Comparison of ENCODE assay signal across 10 cellular contexts in the genomic region with DNA sequence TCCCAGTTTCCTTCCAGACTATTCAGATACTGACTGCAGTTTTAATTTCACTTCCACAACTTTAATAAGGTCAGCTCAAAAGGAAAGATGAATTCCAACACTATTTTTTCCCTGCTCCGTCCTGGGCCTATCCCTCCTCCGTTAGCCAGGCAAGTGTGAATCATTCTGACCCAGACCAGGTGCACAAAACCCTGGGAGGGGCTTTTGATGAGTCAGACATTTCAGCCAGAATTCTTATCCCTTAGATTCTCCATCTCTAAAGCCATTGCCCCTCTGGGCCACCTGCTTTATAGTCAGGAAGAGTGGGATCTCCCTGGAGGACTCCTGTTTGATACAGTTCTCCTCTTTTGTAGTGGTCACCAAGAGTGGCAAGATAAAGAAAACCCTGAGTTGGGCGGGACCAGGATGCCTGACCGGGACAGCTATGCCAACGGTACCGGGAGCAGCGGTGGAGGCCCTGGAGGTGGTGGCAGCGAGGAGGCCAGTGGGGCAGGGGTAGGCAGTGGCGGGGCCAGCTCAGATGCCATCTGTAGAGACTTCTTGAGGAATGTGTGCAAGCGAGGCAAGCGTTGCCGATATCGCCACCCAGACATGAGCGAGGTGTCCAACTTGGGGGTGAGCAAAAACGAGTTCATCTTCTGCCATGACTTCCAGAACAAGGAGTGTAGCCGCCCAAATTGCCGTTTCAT. TPM values are rescaled to one million over a fixed set of nuclear protein-coding genes. Genes with fewer than 3 reads are reported as not detected.
DNase-seq lines count a peak whose midpoint lies in the region; ATAC-seq and TF ChIP-seq lines count a peak whose summit lies in the region.
"Had no signal": no experiment of that assay in that cellular context is flagged by ENCODE, and none has a peak within 500 bp of the region (broad histone marks: within the 10 kb centered on the region; RNA-seq: fewer than 3 reads in every experiment).

No MANE protein-coding gene starts in this region.

- no peak overlapping the region for H3K4me3 Mint-ChIP-seq in activated T-helper 1 cell treated with anti-CD3 and anti-CD28 coated beads, Interleukin-12 subunit alpha, Interleukin-12 subunit beta, Interleukin-2, Interleukin-4 antibody, amounts not matched to agents 30 ng/mL and 10 ng/mL and 1 ng/mL, durations not matched to agents 14 hours and 24 hours and 36 hours

- no peaks in the 10 kb centered on the region for H3K9me3 Mint-ChIP-seq in activated T-helper 1 cell treated with anti-CD3 and anti-CD28 coated beads, Interleukin-12 subunit alpha, Interleukin-12 subunit beta, Interleukin-2, Interleukin-4 antibody, amounts not matched to agents 30 ng/mL and 10 ng/mL and 1 ng/mL, durations not matched to agents 14 hours and 24 hours and 36 hours

- H3K4me1 Mint-ChIP-seq in activated T-helper 1 cell treated with anti-CD3 and anti-CD28 coated beads, Interleukin-12 subunit alpha, Interleukin-12 subunit beta, Interleukin-2, Interleukin-4 antibody, amounts not matched to agents 30 ng/mL and 10 ng/mL and 1 ng/mL, durations not matched to agents 14 hours and 24 hours and 36 hours (ENCODE audit: low read depth), result peaks cover 40% of the 10 kb centered on the region

- no peaks in the 10 kb centered on the region for H3K27me3 Mint-ChIP-seq in activated T-helper 1 cell treated with anti-CD3 and anti-CD28 coated beads, Interleukin-12 subunit alpha, Interleukin-12 subunit beta, Interleukin-2, Interleukin-4 antibody, amounts not matched to agents 30 ng/mL and 10 ng/mL and 1 ng/mL, durations not matched to agents 14 hours and 24 hours and 36 hours (ENCODE audit: insufficient read depth)
- H3K27me3 Mint-ChIP-seq: B cell had no signal

- no peaks in the 10 kb centered on the region for H3K27me3 ChIP-seq in cardiac muscle cell
- H3K27me3 ChIP-seq in breast epithelium, result no peaks in the 10 kb centered on the region
- H3K27me3 ChIP-seq in muscle layer of duodenum (ENCODE audit: low read depth, low read length), result no peaks in the 10 kb centered on the region
- no peaks in the 10 kb centered on the region for H3K27me3 ChIP-seq in uterus

- TF ChIP-seq CTCF in cardiac muscle cell (IDR thresholded peaks at IDR 0.05; ENCODE audit: low read depth, low read length) (no peak), breast epithelium (IDR thresholded peaks at IDR 0.05) (no peak), uterus (IDR thresholded peaks at IDR 0.05) (no peak)

- peaks cover 29% of the 10 kb centered on the region for H3K4me1 ChIP-seq in cardiac muscle cell (ENCODE audit: low read depth)
- H3K4me1 ChIP-seq in breast epithelium, result peaks cover 5 to 8% of the 10 kb centered on the region in 2 donors
- peaks cover 16 to 49% of the 10 kb centered on the region in 2 donors for H3K4me1 ChIP-seq in muscle layer of duodenum (ENCODE audit: control insufficient read depth in 1 of 2, insufficient read depth in 2 of 2, low read length in 2 of 2)
- peaks cover 5 to 14% of the 10 kb centered on the region in 2 donors for H3K4me1 ChIP-seq in uterus

- ATAC-seq in left ventricle myocardium superior, result no peak
- no peak for ATAC-seq in HG02763 (IDR thresholded peaks at IDR 0.05; ENCODE audit: unreplicated experiment)

- no peak for TF ChIP-seq POLR2A in breast epithelium (IDR thresholded peaks at IDR 0.05)
- TF ChIP-seq POLR2A in uterus (IDR thresholded peaks at IDR 0.05), result no peak

- DNase-seq in cardiac muscle cell (ENCODE audit: low read depth in 1 of 2, low spot score in 1 of 2), result no peak
- DNase-seq in left ventricle myocardium superior, result no peak
- DNase-seq in breast epithelium (ENCODE audit: low spot score in 2 of 2), result no peak
- DNase-seq in uterus, result no peak
- DNase-seq in activated effector memory CD4-positive, alpha-beta T cell treated with Interleukin-2 at 50 U/mL for 16 hours, result no peak
- no peak for DNase-seq in activated T-helper 1 cell treated with anti-CD3 and anti-CD28 coated beads, Interleukin-12 subunit alpha, Interleukin-12 subunit beta, Interleukin-2, Interleukin-4 antibody, amounts not matched to agents 30 ng/mL and 10 ng/mL and 1 ng/mL, durations not matched to agents 14 hours and 24 hours and 36 hours (ENCODE audit: low spot score)
- DNase-seq: NCI-H2171 had no signal

- no peak overlapping the region for H3K27ac Mint-ChIP-seq in activated T-helper 1 cell treated with anti-CD3 and anti-CD28 coated beads, Interleukin-12 subunit alpha, Interleukin-12 subunit beta, Interleukin-2, Interleukin-4 antibody, amounts not matched to agents 30 ng/mL and 10 ng/mL and 1 ng/mL, durations not matched to agents 14 hours and 24 hours and 36 hours

- peaks cover 27% of the 10 kb centered on the region for H3K36me3 Mint-ChIP-seq in activated T-helper 1 cell treated with anti-CD3 and anti-CD28 coated beads, Interleukin-12 subunit alpha, Interleukin-12 subunit beta, Interleukin-2, Interleukin-4 antibody, amounts not matched to agents 30 ng/mL and 10 ng/mL and 1 ng/mL, durations not matched to agents 14 hours and 24 hours and 36 hours (ENCODE audit: low read depth)

- H3K4me3 ChIP-seq in cardiac muscle cell (no peak overlapping the region), breast epithelium (no peak overlapping the region), muscle layer of duodenum (ENCODE audit: low read depth in 1 of 2, low read length in 2 of 2) (no peak overlapping the region), uterus (no peak overlapping the region)

- intact Hi-C loops in left ventricle myocardium superior (cut with micrococcal nuclease), result loop anchor here (10.0 kb wide), 1 partner anchor 64 kb away; the partner anchor contains the start of gene SMARCC2
- intact Hi-C loops in breast epithelium (cut with DNase I; ENCODE audit: low total_unique reads), result loop anchor here (5.0 kb wide), 1 partner anchor 37 kb away; the partner anchor contains the start of gene MYL6
- intact Hi-C loops in uterus (cut with DNase I; ENCODE audit: low total_unique reads), result no loop called here
- intact Hi-C loops in activated T-helper 1 cell treated with anti-CD3 and anti-CD28 coated beads, Interleukin-12 subunit alpha, Interleukin-12 subunit beta, Interleukin-2, Interleukin-4 antibody, amounts not matched to agents 30 ng/mL and 10 ng/mL and 1 ng/mL, durations not matched to agents 14 hours and 24 hours and 36 hours (cut with micrococcal nuclease), result no loop called here

- H3K9me3 ChIP-seq in cardiac muscle cell (ENCODE audit: low read depth) (no peaks in the 10 kb centered on the region), breast epithelium (no peaks in the 10 kb centered on the region), muscle layer of duodenum (ENCODE audit: control insufficient read depth in 1 of 2, low read length in 2 of 2) (no peaks in the 10 kb centered on the region), uterus (no peaks in the 10 kb centered on the region)

- H3K36me3 ChIP-seq in cardiac muscle cell (no peaks in the 10 kb centered on the region), breast epithelium (no peaks in the 10 kb centered on the region), muscle layer of duodenum (ENCODE audit: control insufficient read depth in 1 of 2, insufficient read depth in 2 of 2, low read length in 2 of 2) (peaks cover 14 to 30% of the 10 kb centered on the region in 2 donors), uterus (no peaks in the 10 kb centered on the region)

- H3K27ac ChIP-seq in cardiac muscle cell (peak overlapping the region; percentile 89), breast epithelium (peak overlapping the region; percentile 96 to 98), muscle layer of duodenum (ENCODE audit: low read length) (peak overlapping the region; percentile 100), uterus (peak overlapping the region; percentile 98)

RNA-seq across cellular contexts. Expression of gene ZC3H10, which starts 2.2 kb away (rescaled TPM):
- 5.4 and 7.5 TPM in 2 replicates for total RNA-seq in cardiac muscle cell
- 7.2 and 10.6 TPM in 2 replicates for polyA plus RNA-seq in cardiac muscle cell
- 5.5 TPM for total RNA-seq in left ventricle myocardium superior
- total RNA-seq in breast epithelium, result 1 to 10 TPM; 3.6 to 4.8 (median 4.7) TPM
- total RNA-seq in uterus, result 1 to 10 TPM; 1.3 to 9.8 (median 4.2) TPM
- 13.5 and 13.7 TPM in 2 replicates for total RNA-seq in activated T-helper 1 cell treated with anti-CD3 and anti-CD28 coated beads, Interleukin-12 subunit alpha, Interleukin-12 subunit beta, Interleukin-2, Interleukin-4 antibody, amounts not matched to agents 30 ng/mL and 10 ng/mL and 1 ng/mL, durations not matched to agents 14 hours and 24 hours and 36 hours

RNA-seq across cellular contexts. Expression of gene RPL41, which starts 3.9 kb away (rescaled TPM):
- 1,416 and 2,307 TPM in 2 replicates for total RNA-seq in cardiac muscle cell
- polyA plus RNA-seq in cardiac muscle cell, result 2,144 and 2,427 TPM in 2 replicates
- 1,980 TPM for total RNA-seq in left ventricle myocardium superior
- total RNA-seq in breast epithelium, result 1,000 to 10,000 TPM; 3,675 to 5,580 (median 4,429) TPM
- 1,000 to 10,000 TPM; 1,022 to 4,789 (median 2,600) TPM for total RNA-seq in uterus
- 3,669 and 3,676 TPM in 2 replicates for total RNA-seq in activated T-helper 1 cell treated with anti-CD3 and anti-CD28 coated beads, Interleukin-12 subunit alpha, Interleukin-12 subunit beta, Interleukin-2, Interleukin-4 antibody, amounts not matched to agents 30 ng/mL and 10 ng/mL and 1 ng/mL, durations not matched to agents 14 hours and 24 hours and 36 hours

RNA-seq across cellular contexts. Expression of gene ESYT1, which starts 7.8 kb away (rescaled TPM):
- total RNA-seq in cardiac muscle cell (103 and 107 TPM in 2 replicates), left ventricle myocardium superior (28.0 TPM), breast epithelium (100 to 1,000 TPM; 132 to 243 (median 146) TPM), uterus (100 to 1,000 TPM in 3 of 4 donors, 10 to 100 TPM in 1; 98.4 to 203 (median 134) TPM)
- polyA plus RNA-seq in cardiac muscle cell, result 52.0 and 70.6 TPM in 2 replicates
- total RNA-seq in activated T-helper 1 cell treated with anti-CD3 and anti-CD28 coated beads, Interleukin-12 subunit alpha, Interleukin-12 subunit beta, Interleukin-2, Interleukin-4 antibody, amounts not matched to agents 30 ng/mL and 10 ng/mL and 1 ng/mL, durations not matched to agents 14 hours and 24 hours and 36 hours, result 159 and 161 TPM in 2 replicates

RNA-seq across cellular contexts. Expression of gene PA2G4, which starts 15.9 kb away (rescaled TPM):
- total RNA-seq in cardiac muscle cell (166 and 235 TPM in 2 replicates), left ventricle myocardium superior (77.1 TPM), breast epithelium (100 to 1,000 TPM in 2 of 3 donors, 10 to 100 TPM in 1; 94.4 to 134 (median 116) TPM), uterus (100 to 1,000 TPM in 1 of 4 donors, 10 to 100 TPM in 3; 64.4 to 120 (median 81.0) TPM)
- polyA plus RNA-seq in cardiac muscle cell, result 132 and 189 TPM in 2 replicates
- total RNA-seq in activated T-helper 1 cell treated with anti-CD3 and anti-CD28 coated beads, Interleukin-12 subunit alpha, Interleukin-12 subunit beta, Interleukin-2, Interleukin-4 antibody, amounts not matched to agents 30 ng/mL and 10 ng/mL and 1 ng/mL, durations not matched to agents 14 hours and 24 hours and 36 hours, result 404 and 419 TPM in 2 replicates

RNA-seq across cellular contexts. Expression of gene MYL6B, which starts 32.1 kb away (rescaled TPM):
- total RNA-seq in cardiac muscle cell (218 and 293 TPM in 2 replicates), left ventricle myocardium superior (41.4 TPM), breast epithelium (10 to 100 TPM; 29.6 to 52.8 (median 43.2) TPM), uterus (10 to 100 TPM in 3 of 4 donors, 1 to 10 TPM in 1; 6.7 to 57.5 (median 27.0) TPM)
- polyA plus RNA-seq in cardiac muscle cell, result 142 and 203 TPM in 2 replicates
- 58.8 and 67.6 TPM in 2 replicates for total RNA-seq in activated T-helper 1 cell treated with anti-CD3 and anti-CD28 coated beads, Interleukin-12 subunit alpha, Interleukin-12 subunit beta, Interleukin-2, Interleukin-4 antibody, amounts not matched to agents 30 ng/mL and 10 ng/mL and 1 ng/mL, durations not matched to agents 14 hours and 24 hours and 36 hours

Comparison
In these comparisons a context has a peak if more than half of its experiments do, and no peak if none do; other contexts are left out.
1. intact Hi-C loops: an anchor here in left ventricle myocardium superior (10.0 kb wide) and breast epithelium (5.0 kb wide); none called in uterus and activated T-helper 1 cell treated with anti-CD3 and anti-CD28 coated beads, Interleukin-12 subunit alpha, Interleukin-12 subunit beta, Interleukin-2, Interleukin-4 antibody, amounts not matched to agents 30 ng/mL and 10 ng/mL and 1 ng/mL, durations not matched to agents 14 hours and 24 hours and 36 hours.